ENCODE assay signal across 17 cellular contexts in the genomic region with DNA sequence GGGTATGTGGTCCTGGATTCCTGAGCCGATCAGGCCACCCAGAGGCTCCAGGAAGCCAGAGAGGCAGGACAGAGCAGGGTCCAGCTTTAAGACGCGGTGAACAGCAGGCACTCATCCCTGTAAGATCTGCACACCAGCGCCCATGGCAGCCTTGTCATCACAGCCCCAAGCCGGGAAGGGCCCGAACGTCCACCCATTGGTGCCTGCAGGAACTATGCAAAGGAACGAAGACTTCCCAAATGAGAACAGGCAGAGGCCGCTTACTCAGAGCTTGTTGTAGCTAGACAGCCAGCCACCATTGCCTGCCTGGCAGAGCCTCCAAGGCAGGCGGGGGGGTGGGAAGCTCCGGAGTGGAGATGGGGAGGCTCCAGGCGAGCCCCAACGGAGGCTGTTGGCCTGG. TPM values are rescaled to one million over a fixed set of nuclear protein-coding genes. Genes with fewer than 3 reads are reported as not detected.
A peak's percentile ranks its signal among the peaks of the same experiment; 100 is the strongest.
DNase-seq lines count a peak whose midpoint lies in the region; ATAC-seq, FAIRE-seq and TF ChIP-seq lines count a peak whose summit lies in the region.
"Had no signal": no experiment of that assay in that cellular context is flagged by ENCODE, and none has a peak within 500 bp of the region (broad histone marks: within the 10 kb centered on the region; RNA-seq: fewer than 3 reads in every experiment).

No MANE protein-coding gene starts in this region.

- POLR2A ChIA-PET in H1 (lab: Charles Lee; ENCODE audit: partially characterized antibody), result interaction anchor here (0.9 kb wide), 1 partner anchor 39 kb away, joined by 3 read pairs; no protein-coding TSS in a partner anchor
- POLR2A ChIA-PET in activated CD8-positive, alpha-beta T cell treated with anti-CD3 and anti-CD28 coated beads for 36 hours (lab: Charles Lee), result interaction anchor here (1.5 kb wide), 1 partner anchor 11 kb away, joined by 6 read pairs; no protein-coding TSS in a partner anchor

- H3K4me3 Mint-ChIP-seq in chondrocyte (ENCODE audit: unreplicated experiment) (no peak overlapping the region), neural crest cell (no peak overlapping the region)
- H3K4me3 Mint-ChIP-seq in activated CD8-positive, alpha-beta T cell treated with anti-CD3 and anti-CD28 coated beads for 36 hours, result no peak overlapping the region
- no peak overlapping the region for H3K4me3 Mint-ChIP-seq in activated naive CD4-positive, alpha-beta T cell treated with anti-CD3 and anti-CD28 coated beads, Interleukin-2, amount 10 ng/mL, durations not matched to agents 7 days and 5 days
- H3K4me3 Mint-ChIP-seq: CD4-positive, alpha-beta memory T cell; IgD-negative memory B cell had no signal

- no peak for TF ChIP-seq EP300 in H1 (IDR thresholded peaks at IDR 0.05; ENCODE audit: borderline replicate concordance in 1 of 2, low read depth in 2 of 2, low read length in 2 of 2)

- H3K4me1 Mint-ChIP-seq in chondrocyte (ENCODE audit: low read depth) (no peaks in the 10 kb centered on the region), neural crest cell (peaks cover 61% of the 10 kb centered on the region)
- no peaks in the 10 kb centered on the region for H3K4me1 Mint-ChIP-seq in activated CD8-positive, alpha-beta T cell treated with anti-CD3 and anti-CD28 coated beads for 36 hours (ENCODE audit: low read depth)
- no peaks in the 10 kb centered on the region for H3K4me1 Mint-ChIP-seq in activated naive CD4-positive, alpha-beta T cell treated with anti-CD3 and anti-CD28 coated beads, Interleukin-2, amount 10 ng/mL, durations not matched to agents 7 days and 5 days
- H3K4me1 Mint-ChIP-seq: CD4-positive, alpha-beta memory T cell; IgD-negative memory B cell had no signal

- no peak overlapping the region for H3K4me2 ChIP-seq in H1 (ENCODE audit: insufficient read depth in 1 of 2, low read depth in 2 of 2, low read length in 2 of 2)
- H3K4me2 ChIP-seq: A549 had no signal

- intact Hi-C loops in activated CD8-positive, alpha-beta T cell treated with anti-CD3 and anti-CD28 coated beads for 36 hours (cut with micrococcal nuclease), result no loop called here

- H3K36me3 Mint-ChIP-seq in chondrocyte (ENCODE audit: low read depth), result peaks cover 6% of the 10 kb centered on the region
- H3K36me3 Mint-ChIP-seq in neural crest cell (ENCODE audit: low read depth), result no peaks in the 10 kb centered on the region
- no peaks in the 10 kb centered on the region for H3K36me3 Mint-ChIP-seq in activated CD8-positive, alpha-beta T cell treated with anti-CD3 and anti-CD28 coated beads for 36 hours (ENCODE audit: low read depth)
- no peaks in the 10 kb centered on the region for H3K36me3 Mint-ChIP-seq in activated naive CD4-positive, alpha-beta T cell treated with anti-CD3 and anti-CD28 coated beads, Interleukin-2, amount 10 ng/mL, durations not matched to agents 7 days and 5 days
- H3K36me3 Mint-ChIP-seq: CD4-positive, alpha-beta memory T cell; IgD-negative memory B cell had no signal

- H3K27ac Mint-ChIP-seq in chondrocyte (ENCODE audit: unreplicated experiment) (no peak overlapping the region), neural crest cell (ENCODE audit: unreplicated experiment) (peak overlapping the region; percentile 19)
- H3K27ac Mint-ChIP-seq in activated CD8-positive, alpha-beta T cell treated with anti-CD3 and anti-CD28 coated beads for 36 hours, result no peak overlapping the region
- H3K27ac Mint-ChIP-seq in activated naive CD4-positive, alpha-beta T cell treated with anti-CD3 and anti-CD28 coated beads, Interleukin-2, amount 10 ng/mL, durations not matched to agents 7 days and 5 days, result no peak overlapping the region
- H3K27ac Mint-ChIP-seq: CD4-positive, alpha-beta memory T cell; IgD-negative memory B cell had no signal

- H3K9ac ChIP-seq in H1 (replicated peaks in 1 of 4; ENCODE audit: extremely low read depth in 1 of 4, low read depth in 3 of 4, low read length in 3 of 4), result no peak overlapping the region

- H3K18ac ChIP-seq in H1 (ENCODE audit: extremely low read depth, low read length), result no peak overlapping the region

- no peak overlapping the region for H4K5ac ChIP-seq in H1 (ENCODE audit: insufficient read length, low read depth, low read length)

- DNase-seq in chondrocyte (ENCODE audit: low spot score), result peak; percentile 59
- DNase-seq in H1 (ENCODE audit: low read depth in 1 of 2, low spot score in 2 of 2), result no peak
- no peak for DNase-seq in neural crest cell (ENCODE audit: low read depth, low spot score)
- DNase-seq in activated CD8-positive, alpha-beta T cell treated with anti-CD3 and anti-CD28 coated beads for 36 hours, result no peak
- no peak for DNase-seq in activated naive CD4-positive, alpha-beta T cell treated with anti-CD3 and anti-CD28 coated beads, Interleukin-2, amount 10 ng/mL, durations not matched to agents 7 days and 5 days
- DNase-seq: BE2C; CD4-positive, alpha-beta memory T cell; DMS79 had no signal

- H4K8ac ChIP-seq in H1 (ENCODE audit: extremely low read depth, insufficient read depth, low read length), result 0 out of 2 replicates have a peak overlapping the region, but pooled peaks have one; percentile 1

- H3K23ac ChIP-seq in H1 (ENCODE audit: insufficient read length), result no peak overlapping the region

- no peak for TF ChIP-seq POLR2A in H1 (IDR thresholded peaks at IDR 0.05; ENCODE audit: control extremely low read depth in 1 of 2, low read depth in 2 of 2, low read length in 2 of 2)

- no peak for FAIRE-seq in H1 (lab: Jason Lieb, UNC)
- FAIRE-seq: A549, G401.6, GM12891, GM19239, H54 had no signal

- ATAC-seq in activated CD8-positive, alpha-beta T cell treated with anti-CD3 and anti-CD28 coated beads for 36 hours, result no peak
- no peak for ATAC-seq in GM21360 (IDR thresholded peaks at IDR 0.05; ENCODE audit: unreplicated experiment)
- ATAC-seq: A549 had no signal

- no peaks in the 10 kb centered on the region for H3K79me1 ChIP-seq in H1 (ENCODE audit: low read depth, low read length)

- no peak overlapping the region for H3K56ac ChIP-seq in H1 (replicated peaks; ENCODE audit: insufficient read length, low read depth, low read length)

- no peak overlapping the region for H3K14ac ChIP-seq in H1 (ENCODE audit: insufficient read length)

- TF ChIP-seq CTCF in chondrocyte (IDR thresholded peaks at IDR 0.05) (no peak), H1 (IDR thresholded peaks at IDR 0.05; ENCODE audit: control extremely low read depth in 1 of 3, insufficient read depth in 1 of 3, low read depth in 1 of 3, low read length in 3 of 3) (no peak), neural crest cell (conservative IDR thresholded peaks at IDR 0.05) (no peak)
- TF ChIP-seq CTCF in activated CD8-positive, alpha-beta T cell treated with anti-CD3 and anti-CD28 coated beads for 36 hours (IDR thresholded peaks at IDR 0.05), result no peak

- H3K27me3 ChIP-seq in H1 (replicated peaks in 1 of 4; ENCODE audit: control insufficient read depth in 3 of 4, extremely low read depth in 1 of 4, insufficient read depth in 3 of 4, low read length in 3 of 4), result peaks cover 0 to 2% (median under 1%) of the 10 kb centered on the region in 4 experiments; a peak in 1 of 7 replicates

- H3K9me3 ChIP-seq in H1 (ENCODE audit: insufficient read depth in 2 of 2, low read depth in 1 of 2, low read length in 1 of 2), result no peaks in the 10 kb centered on the region
- H3K9me3 ChIP-seq: A549, BE2C had no signal

- H2AK5ac ChIP-seq in H1 (ENCODE audit: low read depth, low read length), result no peak overlapping the region

- H3K79me2 ChIP-seq in H1 (ENCODE audit: control insufficient read depth in 1 of 2, insufficient read depth in 2 of 2, low read length in 2 of 2), result no peaks in the 10 kb centered on the region

- H3K36me3 ChIP-seq in H1 (ENCODE audit: control insufficient read depth in 2 of 4, insufficient read depth in 4 of 4, low read length in 3 of 4), result no peaks in the 10 kb centered on the region
- H3K36me3 ChIP-seq: BE2C had no signal

- no peak overlapping the region for H2BK15ac ChIP-seq in H1 (ENCODE audit: low read length)

- TF ChIP-seq RAD21 in H1 (IDR thresholded peaks at IDR 0.05 in 1 of 2, conservative IDR thresholded peaks at IDR 0.05 in 1 of 2; ENCODE audit: low read depth in 2 of 2, low read length in 2 of 2), result no peak

- no peak overlapping the region for H2BK12ac ChIP-seq in H1 (ENCODE audit: low read depth, low read length)

- no peak overlapping the region for H3K4ac ChIP-seq in H1 (replicated peaks; ENCODE audit: insufficient read length, low read depth, low read length)

- no peak overlapping the region for H2BK20ac ChIP-seq in H1 (ENCODE audit: low read length)

- no peak overlapping the region for H2BK5ac ChIP-seq in H1 (ENCODE audit: low read depth, low read length)

- H2AFZ ChIP-seq in H1 (ENCODE audit: low read length), result no peak overlapping the region

- CTCF ChIA-PET in H1 (lab: Charles Lee; ENCODE audit: partially characterized antibody), result interaction anchor here (0.6 to 6.5 kb wide), 8 partner anchors 11 to 285 kb away, joined by 3 to 35 read pairs (median 3); no protein-coding TSS in a partner anchor
- CTCF ChIA-PET in activated CD8-positive, alpha-beta T cell treated with anti-CD3 and anti-CD28 coated beads for 36 hours (lab: Charles Lee), result interaction anchor here (1.0 to 1.6 kb wide), 2 partner anchors 10 to 49 kb away, joined by 3 read pairs; no protein-coding TSS in a partner anchor
- CTCF ChIA-PET in activated naive CD4-positive, alpha-beta T cell treated with anti-CD3 and anti-CD28 coated beads, Interleukin-2, amount 10 ng/mL, durations not matched to agents 7 days and 5 days (lab: Charles Lee), result interaction anchor here (1.4 kb wide), 1 partner anchor 11 kb away, joined by 3 read pairs; no protein-coding TSS in a partner anchor

- WGBS in H1 (ENCODE audit: extremely low coverage in 1 of 2, insufficient coverage in 1 of 2, insufficient read length in 1 of 2, insufficient replicate concordance in 2 of 2, low coverage in 1 of 2, low lambda C conversion rate in 2 of 2, missing lambda C conversion rate in 1 of 2), 2 experiments, result 79% methylated on average over 13 of the region's 13 CpGs; no CpG with 5 or more reads in 1 of the 2 experiments

- peaks cover 0 to 3% (median 1%) of the 10 kb centered on the region in 4 experiments; a peak in 3 of 7 replicates for H3K4me1 ChIP-seq in H1 (replicated peaks in 1 of 4; ENCODE audit: control insufficient read depth in 3 of 4, insufficient read depth in 4 of 4, low read length in 3 of 4)
- H3K4me1 ChIP-seq: A549, BE2C had no signal

- H3K27ac ChIP-seq in H1 (ENCODE audit: low read depth, low read length), result no peak overlapping the region
- H3K27ac ChIP-seq: A549, C4-2B had no signal

- no peaks in the 10 kb centered on the region for H4K20me1 ChIP-seq in H1 (replicated peaks in 1 of 2; ENCODE audit: control insufficient read depth in 1 of 2, insufficient read depth in 2 of 2, low read length in 2 of 2)

- no peak overlapping the region for H3K4me3 ChIP-seq in H1 (ENCODE audit: extremely low read depth in 1 of 4, insufficient read depth in 2 of 4, low read depth in 3 of 4, low read length in 4 of 4)
- H3K4me3 ChIP-seq: A549 had no signal

- H2BK120ac ChIP-seq in H1 (replicated peaks; ENCODE audit: low read depth, low read length), result no peak overlapping the region

- no peak overlapping the region for H4K91ac ChIP-seq in H1 (replicated peaks; ENCODE audit: insufficient read length, low read length)

- H3K23me2 ChIP-seq in H1 (ENCODE audit: low read depth, low read length), result no peaks in the 10 kb centered on the region

- H3K27me3 Mint-ChIP-seq in chondrocyte (ENCODE audit: low read depth), result peaks cover 29% of the 10 kb centered on the region
- no peaks in the 10 kb centered on the region for H3K27me3 Mint-ChIP-seq in neural crest cell (ENCODE audit: low read depth)
- peaks cover 5% of the 10 kb centered on the region for H3K27me3 Mint-ChIP-seq in activated CD8-positive, alpha-beta T cell treated with anti-CD3 and anti-CD28 coated beads for 36 hours
- H3K27me3 Mint-ChIP-seq in activated naive CD4-positive, alpha-beta T cell treated with anti-CD3 and anti-CD28 coated beads, Interleukin-2, amount 10 ng/mL, durations not matched to agents 7 days and 5 days, result peaks cover 4% of the 10 kb centered on the region

- H3K9me3 Mint-ChIP-seq in chondrocyte (ENCODE audit: low read depth) (peaks cover 17% of the 10 kb centered on the region), neural crest cell (peaks cover 2% of the 10 kb centered on the region)
- peaks cover 1% of the 10 kb centered on the region for H3K9me3 Mint-ChIP-seq in activated CD8-positive, alpha-beta T cell treated with anti-CD3 and anti-CD28 coated beads for 36 hours
- no peaks in the 10 kb centered on the region for H3K9me3 Mint-ChIP-seq in activated naive CD4-positive, alpha-beta T cell treated with anti-CD3 and anti-CD28 coated beads, Interleukin-2, amount 10 ng/mL, durations not matched to agents 7 days and 5 days

RNA-seq across cellular contexts. Expression of gene ARHGEF16, which starts 12.1 kb away (rescaled TPM):
- 1.1 to 4.1 TPM (median 2.0 TPM) in 3 replicates for total RNA-seq in chondrocyte
- total RNA-seq in H1 (2021; fragmentation: NEBNext Ultra II Directional; extraction: Animal tissue kit (Norgen Biotek cat#: 25700)), result 20.0 and 20.7 TPM in 2 replicates
- polyA plus RNA-seq in H1 (2011; rRNA removed), result 18.3 and 25.0 TPM in 2 replicates
- 20.5 TPM for polyA plus RNA-seq in H1 (2011; cell fraction: cytosol; rRNA removed)
- 55.6 TPM for polyA plus RNA-seq in H1 (2011; cell fraction: nucleus; rRNA removed)
- 11.4 to 18.1 TPM (median 16.6 TPM) in 4 replicates for polyA plus RNA-seq in H1 (2012, experiment 1 of 2)
- 15.7 TPM for polyA plus RNA-seq in H1 (2012, experiment 2 of 2)
- polyA plus RNA-seq in H1 (2013, experiment 1 of 2), result 8.9 TPM
- polyA plus RNA-seq in H1 (2013, experiment 2 of 2), result 7.8 TPM
- 32.5 and 33.4 TPM in 2 replicates for polyA minus RNA-seq in H1 (2011; rRNA and poly(A)+ RNA removed)
- polyA minus RNA-seq in H1 (2011; cell fraction: cytosol; rRNA and poly(A)+ RNA removed), result 10.1 TPM
- 24.2 TPM for polyA minus RNA-seq in H1 (2011; cell fraction: nucleus; rRNA and poly(A)+ RNA removed)
- total RNA-seq in neural crest cell, result 11.3 and 12.2 TPM in 2 replicates
- total RNA-seq in activated CD8-positive, alpha-beta T cell treated with anti-CD3 and anti-CD28 coated beads for 36 hours, result not detected
- polyA plus RNA-seq: AG04450, IgD-negative memory B cell had no signal
